ENCODE assay signal across 22 cellular contexts in genomic region chr18:46541626-46542189, GRCh38.
"Had no signal": no experiment of that assay in that cellular context is flagged by ENCODE, and none has a peak within 500 bp of the region (broad histone marks: within the 10 kb centered on the region; RNA-seq: fewer than 3 reads in every experiment).

No MANE protein-coding gene starts in this region.

- H3K27ac Mint-ChIP-seq: dendritic cell treated with granulocyte-macrophage colony-stimulating factor and Interleukin-4, amounts not matched to agents 40 ng/mL and 50 ng/mL, for 4 days; effector memory CD8-positive, alpha-beta T cell; endodermal cell; naive thymus-derived CD4-positive, alpha-beta T cell had no signal

- ATAC-seq: effector memory CD8-positive, alpha-beta T cell; esophagus mucosa; gastrocnemius medialis; heart right ventricle; left ventricle myocardium superior; lower lobe of right lung; naive thymus-derived CD4-positive, alpha-beta T cell had no signal

- DNase-seq: colonic mucosa; cortex of kidney; effector CD8-positive, alpha-beta T cell; effector memory CD8-positive, alpha-beta T cell; erythroblast; esophagus squamous epithelium; foreskin melanocyte; gastrocnemius medialis; glutamatergic neuron; head of caudate nucleus; heart right ventricle; hippocampal formation; left cardiac atrium; left lung; left ventricle myocardium superior; lower lobe of right lung; mesenchymal stem cell; midbrain; naive thymus-derived CD4-positive, alpha-beta T cell had no signal

- H3K4me3 ChIP-seq: colonic mucosa, esophagus squamous epithelium, gastrocnemius medialis, heart right ventricle, left lung, lower lobe of right lung had no signal

- H3K9me3 Mint-ChIP-seq: dendritic cell treated with granulocyte-macrophage colony-stimulating factor and Interleukin-4, amounts not matched to agents 40 ng/mL and 50 ng/mL, for 4 days had no signal

- H3K27me3 Mint-ChIP-seq: dendritic cell treated with granulocyte-macrophage colony-stimulating factor and Interleukin-4, amounts not matched to agents 40 ng/mL and 50 ng/mL, for 4 days had no signal

- H3K4me3 Mint-ChIP-seq: dendritic cell treated with granulocyte-macrophage colony-stimulating factor and Interleukin-4, amounts not matched to agents 40 ng/mL and 50 ng/mL, for 4 days; effector memory CD8-positive, alpha-beta T cell; endodermal cell; naive thymus-derived CD4-positive, alpha-beta T cell had no signal
